Comparison of ENCODE assay signal across 8 cellular contexts in the genomic region with DNA sequence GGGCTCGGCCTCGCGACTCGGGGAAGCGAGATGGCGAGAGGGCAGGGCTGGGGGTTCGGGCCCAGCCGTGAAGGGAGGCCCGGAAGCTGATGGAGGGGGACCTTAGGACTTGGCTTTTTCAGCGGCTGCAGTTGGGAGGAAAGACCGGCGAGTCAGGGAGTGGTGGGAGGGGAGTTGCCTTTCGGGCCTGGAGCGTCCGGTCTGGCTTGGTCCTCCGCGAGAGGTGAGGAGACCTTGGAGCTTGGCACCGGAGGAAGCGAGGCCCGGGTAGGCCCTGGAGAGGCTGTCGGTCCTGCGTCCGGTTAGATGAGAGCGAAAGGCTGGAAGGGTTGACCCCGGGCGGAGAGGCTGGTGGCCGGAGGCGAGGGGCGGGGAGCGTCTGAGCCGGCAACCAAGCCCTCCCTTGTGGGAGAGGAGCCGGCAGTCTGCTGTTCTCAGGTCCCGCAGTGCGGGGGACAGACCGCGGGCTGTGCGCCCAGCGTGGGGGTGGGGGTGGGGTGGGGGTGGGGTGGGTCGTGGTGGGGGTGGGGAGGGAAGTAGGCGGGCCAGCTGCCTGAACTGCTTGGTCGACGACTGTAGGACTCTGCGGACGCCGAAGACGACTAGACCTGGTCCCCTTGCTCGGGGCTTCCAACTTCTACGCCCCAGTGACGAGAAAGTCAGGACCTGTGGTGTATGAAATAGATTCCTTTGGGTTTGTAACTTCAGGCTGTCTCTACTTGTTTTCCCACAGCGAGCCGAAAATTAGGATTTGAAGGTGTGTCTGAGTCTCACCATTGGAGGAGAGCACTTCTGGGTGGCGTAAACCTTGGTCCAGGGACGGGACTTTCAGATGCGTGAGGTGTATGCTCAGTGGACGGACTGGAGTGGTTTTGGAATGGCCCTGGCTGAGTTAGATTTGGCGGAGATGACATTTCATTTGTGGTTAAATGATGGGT. TPM values are rescaled to one million over a fixed set of nuclear protein-coding genes. Genes with fewer than 3 reads are reported as not detected.
DNase-seq lines count a peak whose midpoint lies in the region; ATAC-seq and TF ChIP-seq lines count a peak whose summit lies in the region.

No MANE protein-coding gene starts in this region.

- intact Hi-C loops in body of pancreas (cut with DNase I) (no loop called here), spleen (cut with DNase I; ENCODE audit: low total_unique reads) (no loop called here)

- H3K4me1 ChIP-seq in body of pancreas (peaks cover 37% of the 10 kb centered on the region), spleen (peaks cover 19 to 59% (median 44%) of the 10 kb centered on the region in 6 donors)

- H2AFZ ChIP-seq in SU-DHL-6 (ENCODE audit: low read depth, low read length, severe bottlenecking), result peak overlapping the region; percentile 93

- peak; percentile 9 for ATAC-seq in HG02981 (IDR thresholded peaks at IDR 0.05; ENCODE audit: unreplicated experiment)
- ATAC-seq in body of pancreas, result peak; percentile 3

- no peaks in the 10 kb centered on the region for H3K27me3 ChIP-seq in SU-DHL-6 (ENCODE audit: low read length)
- no peaks in the 10 kb centered on the region for H3K27me3 ChIP-seq in body of pancreas
- H3K27me3 ChIP-seq in spleen (replicated peaks in 1 of 7), result no peaks in the 10 kb centered on the region

- peaks cover 12% of the 10 kb centered on the region for H3F3A ChIP-seq in SU-DHL-6 (ENCODE audit: insufficient read depth)

- peak; percentile 51 for DNase-seq in NCI-H748 (lab: John Stamatoyannopoulos, UW; ENCODE audit: unreplicated experiment)
- no peak for DNase-seq in NCI-H748 treated with DMSO at 0.1 percent for 48 hours (lab: John Stamatoyannopoulos, UW)
- DNase-seq in body of pancreas, result peak; percentile 53 to 55 (median 54)
- peak; percentile 91 for DNase-seq in spleen
- DNase-seq in cerebellar nuclear complex (lab: John Stamatoyannopoulos, UW), result no peak

- TF ChIP-seq CTCF in SU-DHL-6 (IDR thresholded peaks at IDR 0.05; ENCODE audit: insufficient read depth, low read length, poor library complexity, severe bottlenecking), result no peak
- TF ChIP-seq CTCF in body of pancreas (IDR thresholded peaks at IDR 0.05), result no peak
- no peak for TF ChIP-seq CTCF in spleen (IDR thresholded peaks at IDR 0.05 in 8 of 11, conservative IDR thresholded peaks at IDR 0.05 in 3 of 11)

- peaks cover 27% of the 10 kb centered on the region; the same call in 1 of the 2 replicates for H4K20me1 ChIP-seq in SU-DHL-6 (ENCODE audit: low read depth, low read length)

- H3K4me3 ChIP-seq in SU-DHL-6 (ENCODE audit: insufficient read depth, low read length, poor library complexity, severe bottlenecking) (peak overlapping the region; percentile 99), body of pancreas (peak overlapping the region; percentile 73 to 97), iPS-18c (ENCODE audit: insufficient read depth, low read depth, low read length) (peak overlapping the region; percentile 97), spleen (peak overlapping the region; percentile 90 to 99 (median 96))

- no peak for TF ChIP-seq POLR2A in body of pancreas (IDR thresholded peaks at IDR 0.05)
- no peak for TF ChIP-seq POLR2A in spleen (IDR thresholded peaks at IDR 0.05)

- no peaks in the 10 kb centered on the region for H3K9me3 ChIP-seq in SU-DHL-6 (ENCODE audit: insufficient read depth, low read length)
- no peaks in the 10 kb centered on the region for H3K9me3 ChIP-seq in body of pancreas
- H3K9me3 ChIP-seq in iPS-18c (ENCODE audit: control insufficient read depth, insufficient read depth, low read length), result peaks cover 6% of the 10 kb centered on the region
- no peaks in the 10 kb centered on the region for H3K9me3 ChIP-seq in spleen

- H3K4me2 ChIP-seq in SU-DHL-6 (ENCODE audit: low read depth, low read length, poor library complexity, severe bottlenecking), result peak overlapping the region; percentile 77

- peaks cover 56% of the 10 kb centered on the region for H3K79me2 ChIP-seq in SU-DHL-6 (ENCODE audit: insufficient read depth, low read length)

- H3K9ac ChIP-seq in SU-DHL-6 (ENCODE audit: low read length), result peak overlapping the region; percentile 100

- H3K36me3 ChIP-seq in SU-DHL-6 (ENCODE audit: low read length) (0 out of 2 replicates have a peak, but pooled peaks cover 12% of the 10 kb centered on the region), body of pancreas (replicated peaks in 1 of 2; ENCODE audit: insufficient read depth in 1 of 2, low read depth in 2 of 2) (no peaks in the 10 kb centered on the region), spleen (peaks cover 0 to 11% (median 0%) of the 10 kb centered on the region in 6 donors)

- peak overlapping the region; percentile 82 for H3K27ac ChIP-seq in SU-DHL-6 (ENCODE audit: low read depth, low read length)
- H3K27ac ChIP-seq in body of pancreas, result peak overlapping the region; percentile 85 to 98 (median 94)
- peak overlapping the region; percentile 97 to 99 (median 98) for H3K27ac ChIP-seq in spleen

- WGBS in body of pancreas, 2 donors, result 1 to 2% methylated on average over 36 to 49 of the region's 56 CpGs
- WGBS in spleen, 5 donors, result 0 to 3% (median 1%) methylated on average over 43 to 56 of the region's 56 CpGs

- no peaks in the 10 kb centered on the region for H3K9me2 ChIP-seq in SU-DHL-6 (replicated peaks; ENCODE audit: insufficient read depth, low read length)

RNA-seq across cellular contexts. Expression of a gene that starts 1.0 kb away (rescaled TPM):
- 100 to 1,000 TPM in 1 of 2 donors, 10 to 100 TPM in 1; 71.9 to 102 TPM for total RNA-seq in body of pancreas
- total RNA-seq in spleen, result 100 to 1,000 TPM; 138 to 226 (median 195) TPM
- polyA plus RNA-seq in spleen, result 10 to 100 TPM; 17.8 to 18.5 (median 18.3) TPM

Comparison
In these comparisons a context has a peak if more than half of its experiments do, and no peak if none do; other contexts are left out.
1. DNase-seq: peak in NCI-H748 (single experiment), body of pancreas (4 of 4) and spleen (single experiment); none in NCI-H748 treated with DMSO at 0.1 percent for 48 hours (single experiment) and cerebellar nuclear complex (0 of 2).
2. Peak in every context shown above with its lines, with median percentiles within 50 percentile points of each other: H3K27ac ChIP-seq and H3K4me3 ChIP-seq.